Comparison of ENCODE assay signal across 8 cellular contexts in genomic region chr2:29309090-29310054, GRCh38.
A peak's percentile ranks its signal among the peaks of the same experiment; 100 is the strongest.
DNase-seq lines count a peak whose midpoint lies in the region; ATAC-seq and TF ChIP-seq lines count a peak whose summit lies in the region.

No MANE protein-coding gene starts in this region.

- RAD21 ChIA-PET in HCT116 (lab: Charles Lee; ENCODE audit: low non-redundant PET in 1 of 2, low total read pairs in 2 of 2, uncharacterized antibody in 2 of 2, unreplicated experiment in 2 of 2), result no interaction called here

- no peaks in the 10 kb centered on the region; the same call in 1 of the 2 replicates for H4K20me1 ChIP-seq in HCT116 (ENCODE audit: insufficient read depth)

- H3K4me1 ChIP-seq in HCT116 (ENCODE audit: control insufficient read depth in 1 of 2, insufficient read depth in 2 of 2, low read length in 2 of 2) (no peaks in the 10 kb centered on the region), mucosa of descending colon (ENCODE audit: low read depth) (no peaks in the 10 kb centered on the region), tibial artery (no peaks in the 10 kb centered on the region)

- no peak overlapping the region for H3K4me2 ChIP-seq in HCT116 (ENCODE audit: low read length)

- H3K27ac ChIP-seq in HCT116 (ENCODE audit: low read depth, low read length) (no peak overlapping the region), tibial artery (no peak overlapping the region)

- H3K9me2 ChIP-seq in HCT116 (ENCODE audit: insufficient read depth), result no peaks in the 10 kb centered on the region

- BruUV-seq in HCT116 (replicated peaks; lab: Mats Ljungman, UMichigan), result no TSS peak

- no peak for TF ChIP-seq POLR2A in HCT116 (IDR thresholded peaks at IDR 0.05; ENCODE audit: borderline replicate concordance, extremely low read depth, insufficient read depth, insufficient read length)

- intact Hi-C loops in HCT116 (cut with micrococcal nuclease), result loop anchor here (1.0 to 10.0 kb wide), 2 partner anchors 71 to 355 kb away; no protein-coding TSS in a partner anchor
- intact Hi-C loops in activated B cell treated with CpG ODN at 0.5 μM for 24 hours (cut with micrococcal nuclease), result loop anchor here (2.0 to 10.0 kb wide), 2 partner anchors 355 to 531 kb away; no protein-coding TSS in a partner anchor
- intact Hi-C loops in mucosa of descending colon (cut with DNase I, micrococcal nuclease), result no loop called here
- intact Hi-C loops in tibial artery (cut with DNase I; ENCODE audit: low total_unique reads), result no loop called here

- H3K4me3 ChIP-seq in HCT116 (replicated peaks in 1 of 2; ENCODE audit: low read depth in 1 of 2, low read length in 2 of 2) (no peak overlapping the region), mucosa of descending colon (no peak overlapping the region), tibial artery (no peak overlapping the region)

- H3K36me3 ChIP-seq in HCT116 (ENCODE audit: control insufficient read depth in 1 of 2, insufficient read depth in 2 of 2, low read length in 2 of 2) (no peaks in the 10 kb centered on the region), mucosa of descending colon (ENCODE audit: low read depth) (no peaks in the 10 kb centered on the region), tibial artery (no peaks in the 10 kb centered on the region)

- H3K9ac ChIP-seq in HCT116 (ENCODE audit: low read length), result no peak overlapping the region

- POLR2A ChIA-PET in HCT116 (lab: Charles Lee) (no interaction called here), activated B cell treated with CpG ODN at 0.5 μM for 24 hours (lab: Charles Lee) (no interaction called here)

- no peak overlapping the region for H3K4me3 Mint-ChIP-seq in activated B cell treated with CpG ODN at 0.5 μM for 24 hours

- peaks cover 5% of the 10 kb centered on the region for H3K27me3 Mint-ChIP-seq in activated B cell treated with CpG ODN at 0.5 μM for 24 hours

- no peak overlapping the region for H3K27ac Mint-ChIP-seq in activated B cell treated with CpG ODN at 0.5 μM for 24 hours

- peaks cover 62% of the 10 kb centered on the region for H3K27me3 ChIP-seq in HCT116 (ENCODE audit: insufficient read depth, low read length)
- H3K27me3 ChIP-seq in tibial artery, result peaks cover 0 to 26% of the 10 kb centered on the region in 2 donors

- ATAC-seq in HCT116 (peak; percentile 95), activated B cell treated with CpG ODN at 0.5 μM for 24 hours (ENCODE audit: low read depth) (peak; percentile 34), mucosa of descending colon (peak; percentile 56)

- peak; percentile 53 for TF ChIP-seq RAD21 in HCT116 (IDR thresholded peaks at IDR 0.05; ENCODE audit: low read depth)

- no peaks in the 10 kb centered on the region for H3K36me3 Mint-ChIP-seq in activated B cell treated with CpG ODN at 0.5 μM for 24 hours (ENCODE audit: low read depth)

- peaks cover 2% of the 10 kb centered on the region for H3K4me1 Mint-ChIP-seq in activated B cell treated with CpG ODN at 0.5 μM for 24 hours

- TF ChIP-seq CTCF in HCT116 (IDR thresholded peaks at IDR 0.05 in 2 of 3, conservative IDR thresholded peaks at IDR 0.05 in 1 of 3; ENCODE audit: borderline replicate concordance in 1 of 3, insufficient read depth in 1 of 3, low read depth in 2 of 3, low read length in 2 of 3) (peak; percentile 32 to 81 (median 72); a peak in 5 of 6 replicates), activated B cell treated with CpG ODN at 0.5 μM for 24 hours (IDR thresholded peaks at IDR 0.05) (peak; percentile 73), mucosa of descending colon (IDR thresholded peaks at IDR 0.05) (peak; percentile 48), tibial artery (IDR thresholded peaks at IDR 0.05) (peak; percentile 47 to 54)

- H3K79me2 ChIP-seq in HCT116 (ENCODE audit: insufficient read depth, low read length), result no peaks in the 10 kb centered on the region

- no peaks in the 10 kb centered on the region for H3K9me3 Mint-ChIP-seq in activated B cell treated with CpG ODN at 0.5 μM for 24 hours

- DNase-seq in NCI-H1417 (lab: John Stamatoyannopoulos, UW) (peak; percentile 50 to 83 (median 67)), NCI-H1417 treated with DMSO at 0.1 percent for 48 hours (lab: John Stamatoyannopoulos, UW) (no peak), HCT116 (ENCODE audit: low read depth, low spot score) (peak; percentile 44), NCI-H1694 treated with DMSO at 0.1 percent for 48 hours (lab: John Stamatoyannopoulos, UW) (peak; percentile 56), activated B cell treated with CpG ODN at 0.5 μM for 24 hours (no peak), epidermal melanocyte (ENCODE audit: insufficient read length, low spot score) (peak; percentile 60), mucosa of descending colon (peak in 1 of 3 donors; percentile 79), tibial artery (peak in 1 of 2 donors; percentile 60)

- no peaks in the 10 kb centered on the region for H3K9me3 ChIP-seq in HCT116 (ENCODE audit: control insufficient read depth in 1 of 2, insufficient read depth in 1 of 2, low read depth in 1 of 2, low read length in 2 of 2)
- no peaks in the 10 kb centered on the region for H3K9me3 ChIP-seq in mucosa of descending colon
- H3K9me3 ChIP-seq in tibial artery, result no peaks in the 10 kb centered on the region

- CTCF ChIA-PET in HCT116 (lab: Charles Lee) (interaction anchor here (1.0 to 1.4 kb wide), 5 partner anchors 9 to 439 kb away, joined by 3 to 6 read pairs (median 4); no protein-coding TSS in a partner anchor), activated B cell treated with CpG ODN at 0.5 μM for 24 hours (lab: Charles Lee) (interaction anchor here (1.2 to 2.5 kb wide), 4 partner anchors 11 to 531 kb away, joined by 3 to 9 read pairs (median 4); no protein-coding TSS in a partner anchor)

- H2AFZ ChIP-seq in HCT116 (ENCODE audit: low read depth, low read length, poor library complexity, severe bottlenecking), result no peak overlapping the region

TF ChIP-seq in HCT116, 20 proteins besides CTCF, POLR2A, EP300 and RAD21:
- TF ChIP-seq ZFX (IDR thresholded peaks at IDR 0.05) (no peak), SRF (IDR thresholded peaks at IDR 0.05; ENCODE audit: low read depth) (peak; percentile 88)
TF ChIP-seq in HCT116: peak in this region for 1.

Comparison
In these comparisons a context has a peak if more than half of its experiments do, and no peak if none do; other contexts are left out.
1. DNase-seq: peak in NCI-H1417 (3 of 3), HCT116 (single experiment), NCI-H1694 treated with DMSO at 0.1 percent for 48 hours (single experiment) and epidermal melanocyte (single experiment); none in NCI-H1417 treated with DMSO at 0.1 percent for 48 hours (single experiment) and activated B cell treated with CpG ODN at 0.5 μM for 24 hours (single experiment).
2. ATAC-seq: peak in every context shown above with its lines; median percentile 95 in HCT116; 56 in mucosa of descending colon; 34 in activated B cell treated with CpG ODN at 0.5 μM for 24 hours.
3. intact Hi-C loops: an anchor here in HCT116 (1.0 to 10.0 kb wide) and activated B cell treated with CpG ODN at 0.5 μM for 24 hours (2.0 to 10.0 kb wide); none called in mucosa of descending colon and tibial artery.
4. Peak in every context shown above with its lines, with median percentiles within 50 percentile points of each other: CTCF ChIP-seq.